In the genomic region with DNA sequence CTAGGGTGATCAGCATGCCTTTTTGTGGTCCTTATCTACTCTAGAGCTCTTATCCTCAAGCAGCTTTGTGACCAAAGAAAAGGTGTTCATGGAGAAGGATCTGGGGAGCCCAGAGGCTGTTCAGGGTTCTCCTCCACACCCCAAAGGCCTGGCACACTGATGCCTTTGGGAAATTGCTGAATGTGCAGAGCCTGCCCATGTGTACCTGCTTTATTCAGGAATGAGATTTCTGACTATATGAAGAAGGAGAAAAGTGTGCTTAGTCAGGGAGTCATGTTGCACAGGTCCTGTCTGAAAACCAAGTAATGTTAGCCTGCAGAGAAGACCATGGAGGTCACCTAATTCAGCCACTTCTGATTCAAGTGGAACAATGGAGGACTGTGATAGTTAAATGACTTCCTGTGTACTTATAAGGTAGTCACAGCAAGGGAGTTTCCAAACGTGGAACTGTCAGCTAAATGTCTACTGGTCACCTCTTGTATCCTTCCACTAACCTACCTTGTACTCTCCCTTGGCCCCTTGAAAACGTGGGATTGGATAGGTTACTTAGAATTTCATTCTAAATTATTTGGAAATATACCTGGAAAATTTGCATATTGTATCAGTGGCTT, we compare ENCODE assay signal across 11 cellular contexts.
A peak's percentile ranks its signal among the peaks of the same experiment; 100 is the strongest.
DNase-seq lines count a peak whose midpoint lies in the region; ATAC-seq and TF ChIP-seq lines count a peak whose summit lies in the region.
"Had no signal": no experiment of that assay in that cellular context is flagged by ENCODE, and none has a peak within 500 bp of the region (broad histone marks: within the 10 kb centered on the region; RNA-seq: fewer than 3 reads in every experiment).

No MANE protein-coding gene starts in this region.

- H3K27me3 ChIP-seq in CD4-positive, alpha-beta T cell (ENCODE audit: control insufficient read depth, insufficient read depth, low read length) = no peaks in the 10 kb centered on the region
- no peaks in the 10 kb centered on the region for H3K27me3 ChIP-seq in DOHH2 (ENCODE audit: control insufficient read depth, low read length)
- H3K27me3 ChIP-seq: tibial nerve had no signal

- H3K36me3 ChIP-seq in DOHH2 (ENCODE audit: control insufficient read depth, low read length) = no peaks in the 10 kb centered on the region
- H3K36me3 ChIP-seq: tibial nerve had no signal

- H3K4me2 ChIP-seq in DOHH2 (ENCODE audit: low read length) = peak overlapping the region; percentile 67

- H3K4me1 Mint-ChIP-seq in CD4-positive, alpha-beta T cell (ENCODE audit: low read depth) = peaks cover 92% of the 10 kb centered on the region
- H3K4me1 Mint-ChIP-seq in T-helper 17 cell = peaks cover 78% of the 10 kb centered on the region

- H4K20me1 ChIP-seq in DOHH2 (ENCODE audit: control insufficient read depth, insufficient read depth, low read depth, low read length) = no peaks in the 10 kb centered on the region

- H3K9me3 ChIP-seq in CD4-positive, alpha-beta T cell (ENCODE audit: control insufficient read depth, low read length) = no peaks in the 10 kb centered on the region
- H3K9me3 ChIP-seq in DOHH2 (ENCODE audit: control insufficient read depth, insufficient read depth, low read length) (no peaks in the 10 kb centered on the region), T-helper 17 cell (ENCODE audit: control insufficient read depth, low read length, poor library complexity, severe bottlenecking) (no peaks in the 10 kb centered on the region)
- H3K9me3 ChIP-seq: tibial nerve had no signal

- POLR2A ChIA-PET in CD4-positive, alpha-beta T cell (lab: Charles Lee) = interaction anchor here (1.0 to 1.6 kb wide), 3 partner anchors 14 to 18 kb away, joined by 3 to 6 read pairs (median 4); no protein-coding TSS in a partner anchor

- H3K9me3 Mint-ChIP-seq in CD4-positive, alpha-beta T cell = no peaks in the 10 kb centered on the region

- H3K27ac Mint-ChIP-seq in CD4-positive, alpha-beta T cell = peak overlapping the region; percentile 90
- peak overlapping the region; percentile 99 for H3K27ac Mint-ChIP-seq in T-helper 17 cell

- H3K36me3 Mint-ChIP-seq in CD4-positive, alpha-beta T cell (ENCODE audit: low read depth) = no peaks in the 10 kb centered on the region
- peaks cover 3% of the 10 kb centered on the region for H3K36me3 Mint-ChIP-seq in T-helper 17 cell (ENCODE audit: low read depth)

- H3K4me3 ChIP-seq in DOHH2 (ENCODE audit: low read length) = peak overlapping the region; percentile 43
- H3K4me3 ChIP-seq: tibial nerve had no signal

- intact Hi-C loops in CD4-positive, alpha-beta T cell (cut with DNase I, micrococcal nuclease) = no loop called here
- intact Hi-C loops in left colon (cut with DNase I, micrococcal nuclease) = no loop called here

- peak overlapping the region; percentile 70 for H3K4me3 Mint-ChIP-seq in CD4-positive, alpha-beta T cell
- peak overlapping the region; percentile 77 for H3K4me3 Mint-ChIP-seq in T-helper 17 cell

- TF ChIP-seq CTCF in CD4-positive, alpha-beta T cell (IDR thresholded peaks at IDR 0.05) = no peak
- no peak for TF ChIP-seq CTCF in DOHH2 (IDR thresholded peaks at IDR 0.05; ENCODE audit: low read depth, low read length, poor library complexity, severe bottlenecking)

- peaks cover 98% of the 10 kb centered on the region for H3K4me1 ChIP-seq in DOHH2 (ENCODE audit: control insufficient read depth, low read length)

- H3K27me3 Mint-ChIP-seq in CD4-positive, alpha-beta T cell = no peaks in the 10 kb centered on the region
- no peaks in the 10 kb centered on the region for H3K27me3 Mint-ChIP-seq in T-helper 17 cell

- peak overlapping the region; percentile 54 for H3K27ac ChIP-seq in CD4-positive, alpha-beta T cell (ENCODE audit: low read depth, low read length)
- H3K27ac ChIP-seq in DOHH2 (ENCODE audit: low read depth, low read length) = peak overlapping the region; percentile 7; the same call in 1 of the 2 replicates

- CTCF ChIA-PET in CD4-positive, alpha-beta T cell (lab: Charles Lee) = interaction anchor here (1.2 to 21.0 kb wide), 2 partner anchors 9 to 19 kb away, joined by 4 to 309 read pairs; no protein-coding TSS in a partner anchor

- peaks cover 17% of the 10 kb centered on the region for H3F3A ChIP-seq in DOHH2 (ENCODE audit: control insufficient read depth, insufficient read depth)

- DNase-seq in CD4-positive, alpha-beta T cell = no peak
- DNase-seq in T-helper 17 cell = no peak
- no peak for DNase-seq in left colon
- no peak for DNase-seq in stimulated activated CD4-positive, alpha-beta T cell treated with anti-CD3 and anti-CD28 coated beads, Interleukin-4, amount 100 ng/mL, for 4 hours
- DNase-seq: activated CD8-positive, alpha-beta memory T cell treated with anti-CD3 and anti-CD28 coated beads for 24 hours; NCI-H1930; SHP77 had no signal

- H3K79me2 ChIP-seq in DOHH2 (ENCODE audit: control insufficient read depth, low read length) = peaks cover 89% of the 10 kb centered on the region

- no peaks in the 10 kb centered on the region for H3K9me2 ChIP-seq in DOHH2 (replicated peaks; ENCODE audit: control insufficient read depth, low read length)

- ATAC-seq in CD4-positive, alpha-beta T cell (ENCODE audit: poor library complexity) = peak; percentile 29
- ATAC-seq in T-helper 17 cell (peak; percentile 45), left colon (peak; percentile 51), HG02870 (IDR thresholded peaks at IDR 0.05; ENCODE audit: unreplicated experiment) (no peak), GM18861 (IDR thresholded peaks at IDR 0.05; ENCODE audit: unreplicated experiment) (no peak)

Comparison
In these comparisons a context has a peak if more than half of its experiments do, and no peak if none do; other contexts are left out.
1. ATAC-seq: peak in CD4-positive, alpha-beta T cell (single experiment), T-helper 17 cell (single experiment) and left colon (single experiment); none in HG02870 (single experiment) and GM18861 (single experiment).